10 cellular contexts compared by ENCODE assay signal in genomic region chr6:13484138-13484708, GRCh38. TPM values are rescaled to one million over a fixed set of nuclear protein-coding genes. Genes with fewer than 3 reads are reported as not detected.
DNase-seq lines count a peak whose midpoint lies in the region; ATAC-seq and TF ChIP-seq lines count a peak whose summit lies in the region.
"Had no signal": no experiment of that assay in that cellular context is flagged by ENCODE, and none has a peak within 500 bp of the region (broad histone marks: within the 10 kb centered on the region; RNA-seq: fewer than 3 reads in every experiment).

No MANE protein-coding gene starts in this region.

- H3K9me3 Mint-ChIP-seq in neural progenitor cell = no peaks in the 10 kb centered on the region

- H3K27ac Mint-ChIP-seq in neural progenitor cell = no peak overlapping the region

- H3K4me3 Mint-ChIP-seq in neural progenitor cell = peak overlapping the region; percentile 56

- H3K36me3 ChIP-seq in DND-41 (ENCODE audit: insufficient read depth, low read length) (no peaks in the 10 kb centered on the region), neural progenitor cell (no peaks in the 10 kb centered on the region), SJCRH30 (no peaks in the 10 kb centered on the region)

- H3K4me2 ChIP-seq in DND-41 (ENCODE audit: insufficient read depth, low read length) = peak overlapping the region; percentile 99; the same call in 1 of the 2 replicates
- H3K4me2 ChIP-seq in neural progenitor cell = no peak overlapping the region

- peaks cover 38% of the 10 kb centered on the region for H3K4me1 ChIP-seq in DND-41 (ENCODE audit: insufficient read depth, low read length)
- peaks cover 9% of the 10 kb centered on the region for H3K4me1 ChIP-seq in neural progenitor cell
- no peaks in the 10 kb centered on the region for H3K4me1 ChIP-seq in SJCRH30

- H3K4me3 ChIP-seq in DND-41 (ENCODE audit: low read depth in 1 of 2, low read length in 2 of 2) (no peak overlapping the region), coronary artery (peak overlapping the region; percentile 82), neural progenitor cell (no peak overlapping the region), SJCRH30 (no peak overlapping the region)

- H3K36me3 Mint-ChIP-seq in neural progenitor cell = no peaks in the 10 kb centered on the region

- DNase-seq in DND-41 = peak; percentile 21
- DNase-seq in M059J (ENCODE audit: low read depth) = peak; percentile 32
- no peak for DNase-seq in coronary artery (ENCODE audit: low spot score)
- DNase-seq in neural progenitor cell (ENCODE audit: low spot score) = no peak
- DNase-seq in SJCRH30 = no peak
- DNase-seq in occipital lobe (lab: John Stamatoyannopoulos, UW) = no peak
- DNase-seq: NCI-H2081 treated with DMSO at 0.1 percent for 48 hours had no signal

- H4K20me1 ChIP-seq in DND-41 (ENCODE audit: insufficient read depth, low read length) (peaks cover 12% of the 10 kb centered on the region; the same call in 1 of the 2 replicates), neural progenitor cell (ENCODE audit: low read depth) (no peaks in the 10 kb centered on the region)

- ATAC-seq in DND-41 (ENCODE audit: insufficient read depth, low read depth) (no peak), esophagus mucosa (no peak), HG02884 (IDR thresholded peaks at IDR 0.05; ENCODE audit: unreplicated experiment) (no peak)

- no peaks in the 10 kb centered on the region for H3K9me3 ChIP-seq in DND-41 (ENCODE audit: insufficient read depth, low read length, severe bottlenecking)
- no peaks in the 10 kb centered on the region for H3K9me3 ChIP-seq in neural progenitor cell (ENCODE audit: low read depth)
- H3K9me3 ChIP-seq in SJCRH30 (replicated peaks) = no peaks in the 10 kb centered on the region
- H3K9me3 ChIP-seq: ascending aorta had no signal

- H3K27ac ChIP-seq in DND-41 (ENCODE audit: low read length) (no peak overlapping the region), coronary artery (no peak overlapping the region), neural progenitor cell (no peak overlapping the region), SJCRH30 (no peak overlapping the region)
- H3K27ac ChIP-seq: ascending aorta had no signal

- H3K4me1 Mint-ChIP-seq in neural progenitor cell = peaks cover 27% of the 10 kb centered on the region

- H3K27me3 ChIP-seq in DND-41 (ENCODE audit: insufficient read depth, low read length, poor library complexity) = peaks cover 8% of the 10 kb centered on the region
- peaks cover 55% of the 10 kb centered on the region for H3K27me3 ChIP-seq in neural progenitor cell
- no peaks in the 10 kb centered on the region for H3K27me3 ChIP-seq in SJCRH30
- H3K27me3 ChIP-seq: ascending aorta had no signal

- H3K79me2 ChIP-seq in DND-41 (ENCODE audit: insufficient read depth, low read length) = peaks cover 4% of the 10 kb centered on the region; the same call in 1 of the 2 replicates
- peaks cover 4% of the 10 kb centered on the region for H3K79me2 ChIP-seq in neural progenitor cell (ENCODE audit: low read depth)

- no peak overlapping the region for H2AFZ ChIP-seq in DND-41 (ENCODE audit: low read depth, low read length)
- no peak overlapping the region for H2AFZ ChIP-seq in neural progenitor cell (replicated peaks)

- TF ChIP-seq CTCF in DND-41 (IDR thresholded peaks at IDR 0.05; ENCODE audit: borderline replicate concordance, extremely low read depth, low read length, poor library complexity, severe bottlenecking) (no peak), coronary artery (IDR thresholded peaks at IDR 0.05) (no peak), neural progenitor cell (IDR thresholded peaks at IDR 0.05) (no peak)

- peaks cover 32% of the 10 kb centered on the region for H3F3A ChIP-seq in neural progenitor cell (ENCODE audit: low read depth)

- H3K9ac ChIP-seq in DND-41 (ENCODE audit: low read depth, low read length) (no peak overlapping the region), neural progenitor cell (no peak overlapping the region)

- peaks cover 21% of the 10 kb centered on the region for H3K27me3 Mint-ChIP-seq in neural progenitor cell (ENCODE audit: insufficient read depth, low read depth)

RNA-seq across cellular contexts. Expression of gene GFOD1, which starts 3.2 kb away (rescaled TPM):
- total RNA-seq in M059J (2014; rRNA removed; shearing (Covaris generic)) = 4.3 and 4.7 TPM in 2 replicates
- total RNA-seq in neural progenitor cell (ENCODE audit: low replicate concordance) (1.8 and 2.1 TPM in 2 replicates), occipital lobe (38.2 TPM), esophagus mucosa (22.8 TPM)
- total RNA-seq in SJCRH30 (2014; rRNA removed; shearing (Covaris generic)) = 1.7 and 2.9 TPM in 2 replicates

Comparison
In these comparisons a context has a peak if more than half of its experiments do, and no peak if none do; other contexts are left out.
1. DNase-seq: peak in DND-41 (single experiment) and M059J (single experiment); none in coronary artery (single experiment), neural progenitor cell (single experiment), SJCRH30 (0 of 2) and occipital lobe (single experiment).